In genomic region chr14:103372017-103372416, GRCh38 we compare ENCODE assay signal across 12 cellular contexts.
"Had no signal": no experiment of that assay in that cellular context is flagged by ENCODE, and none has a peak within 500 bp of the region (broad histone marks: within the 10 kb centered on the region; RNA-seq: fewer than 3 reads in every experiment).

No MANE protein-coding gene starts in this region.

- H3K9me3 ChIP-seq: neutrophil, thyroid gland, uterus had no signal

- H3K4me2 ChIP-seq: hepatocyte had no signal

- H3K9me3 Mint-ChIP-seq: naive thymus-derived CD4-positive, alpha-beta T cell; stimulated activated effector memory CD8-positive, alpha-beta T cell treated with anti-CD3 and anti-CD28 coated beads, Interleukin-12 subunit alpha, Interleukin-12 subunit beta, amount 100 ng/mL, for 72 hours had no signal

- DNase-seq: activated naive CD4-positive, alpha-beta T cell treated with Interleukin-2 at 50 U/mL for 16 hours; central memory CD4-positive, alpha-beta T cell; effector CD4-positive, alpha-beta T cell; naive thymus-derived CD4-positive, alpha-beta T cell; thyroid gland; uterus had no signal

- H3K4me1 Mint-ChIP-seq: naive thymus-derived CD4-positive, alpha-beta T cell had no signal

- H3K27ac Mint-ChIP-seq: activated CD4-positive, alpha-beta T cell treated with anti-CD3 and anti-CD28 coated beads for 36 hours; naive thymus-derived CD4-positive, alpha-beta T cell; stimulated activated effector memory CD8-positive, alpha-beta T cell treated with anti-CD3 and anti-CD28 coated beads, Interleukin-12 subunit alpha, Interleukin-12 subunit beta, amount 100 ng/mL, for 72 hours had no signal

- H3K79me2 ChIP-seq: hepatocyte had no signal

- H3K27ac ChIP-seq: coronary artery, hepatocyte, neutrophil, thyroid gland, uterus, VCaP had no signal

- H3K36me3 Mint-ChIP-seq: naive thymus-derived CD4-positive, alpha-beta T cell; stimulated activated effector memory CD8-positive, alpha-beta T cell treated with anti-CD3 and anti-CD28 coated beads, Interleukin-12 subunit alpha, Interleukin-12 subunit beta, amount 100 ng/mL, for 72 hours had no signal

- H3K27me3 ChIP-seq: hepatocyte, neutrophil, thyroid gland, uterus had no signal

- H3K4me1 ChIP-seq: thyroid gland, uterus had no signal

- H3K4me3 ChIP-seq: coronary artery, hepatocyte, thyroid gland, uterus had no signal

- H2AFZ ChIP-seq: hepatocyte had no signal

- H3K36me3 ChIP-seq: neutrophil, thyroid gland, uterus had no signal

- H3K4me3 Mint-ChIP-seq: activated CD4-positive, alpha-beta T cell treated with anti-CD3 and anti-CD28 coated beads for 36 hours; naive thymus-derived CD4-positive, alpha-beta T cell; stimulated activated effector memory CD8-positive, alpha-beta T cell treated with anti-CD3 and anti-CD28 coated beads, Interleukin-12 subunit alpha, Interleukin-12 subunit beta, amount 100 ng/mL, for 72 hours had no signal
